24 cellular contexts compared by ENCODE assay signal in the genomic region with DNA sequence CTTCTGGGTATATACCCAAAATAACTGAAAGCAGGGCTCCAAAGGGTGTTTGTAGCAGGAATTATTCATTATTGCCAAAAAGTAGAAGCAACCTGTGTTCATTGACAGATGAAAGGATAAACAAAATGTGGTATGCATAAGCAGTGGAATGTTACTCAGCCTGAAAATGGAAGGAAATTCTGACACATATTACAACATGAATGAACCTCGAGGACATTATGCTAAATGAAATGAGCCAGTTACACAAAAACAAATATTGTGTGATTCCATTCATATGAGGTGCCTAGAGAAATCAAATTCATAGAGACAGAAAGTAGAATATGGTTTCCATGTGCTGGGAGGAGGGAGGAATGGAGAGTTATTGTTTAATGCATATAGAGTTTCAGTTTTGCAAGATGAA.
DNase-seq lines count a peak whose midpoint lies in the region; FAIRE-seq and TF ChIP-seq lines count a peak whose summit lies in the region.
"Had no signal": no experiment of that assay in that cellular context is flagged by ENCODE, and none has a peak within 500 bp of the region (broad histone marks: within the 10 kb centered on the region; RNA-seq: fewer than 3 reads in every experiment).

No MANE protein-coding gene starts in this region.

- no peaks in the 10 kb centered on the region; the same call in 1 of the 2 replicates for H3K27me3 Mint-ChIP-seq in HFFc6 (ENCODE audit: insufficient read depth)
- H3K27me3 Mint-ChIP-seq in activated T-helper 1 cell treated with anti-CD3 and anti-CD28 coated beads, Interleukin-12 subunit alpha, Interleukin-12 subunit beta, Interleukin-2, Interleukin-4 antibody, amounts not matched to agents 30 ng/mL and 10 ng/mL and 1 ng/mL, durations not matched to agents 14 hours and 24 hours and 36 hours (ENCODE audit: insufficient read depth): no peaks in the 10 kb centered on the region
- H3K27me3 Mint-ChIP-seq: CD4-positive, alpha-beta T cell; memory B cell; stimulated activated memory B cell treated with anti-CD40 and anti-IgM and Interleukin-4, amounts not matched to agents 10 μg/mL and 1 μg/mL and 100 μg/mL, for 72 hours had no signal

- no peaks in the 10 kb centered on the region for H3K36me3 ChIP-seq in adrenal gland (replicated peaks in 1 of 2)
- H3K36me3 ChIP-seq: neutrophil, thoracic aorta, WERI-Rb-1 had no signal

- no peaks in the 10 kb centered on the region for H3K4me1 ChIP-seq in adrenal gland (replicated peaks in 1 of 2)

- H3K27ac ChIP-seq in dorsolateral prefrontal cortex (no peak overlapping the region), adrenal gland (no peak overlapping the region)
- H3K27ac ChIP-seq: neutrophil, skin epidermis, thoracic aorta, WERI-Rb-1 had no signal

- FAIRE-seq in GM12891 (lab: Jason Lieb, UNC): peak; percentile 75

- H3K36me3 Mint-ChIP-seq in HFFc6 (ENCODE audit: low read depth): peaks cover 15% of the 10 kb centered on the region
- peaks cover 9% of the 10 kb centered on the region for H3K36me3 Mint-ChIP-seq in activated T-helper 1 cell treated with anti-CD3 and anti-CD28 coated beads, Interleukin-12 subunit alpha, Interleukin-12 subunit beta, Interleukin-2, Interleukin-4 antibody, amounts not matched to agents 30 ng/mL and 10 ng/mL and 1 ng/mL, durations not matched to agents 14 hours and 24 hours and 36 hours (ENCODE audit: low read depth)

- TF ChIP-seq CTCF in HFFc6 (IDR thresholded peaks at IDR 0.05) (no peak), fibroblast of villous mesenchyme (IDR thresholded peaks at IDR 0.05; ENCODE audit: insufficient read depth, low read depth, low read length) (no peak), dorsolateral prefrontal cortex (IDR thresholded peaks at IDR 0.05 in 54 of 56, conservative IDR thresholded peaks at IDR 0.05 in 2 of 56; ENCODE audit: low read depth in 1 of 56, partially characterized antibody in 56 of 56) (no peak), adrenal gland (IDR thresholded peaks at IDR 0.05) (no peak)

- H3K4me3 ChIP-seq in fibroblast of villous mesenchyme (ENCODE audit: low read depth, low read length) (no peak overlapping the region), dorsolateral prefrontal cortex (no peak overlapping the region), adrenal gland (no peak overlapping the region)
- H3K4me3 ChIP-seq: skin epidermis, thoracic aorta had no signal

- H3K27me3 ChIP-seq in dorsolateral prefrontal cortex (no peaks in the 10 kb centered on the region), adrenal gland (no peaks in the 10 kb centered on the region)
- H3K27me3 ChIP-seq: neutrophil had no signal

- H3K4me3 Mint-ChIP-seq in HFFc6: peak overlapping the region; percentile 29; the same call in 1 of the 2 replicates
- H3K4me3 Mint-ChIP-seq in activated T-helper 1 cell treated with anti-CD3 and anti-CD28 coated beads, Interleukin-12 subunit alpha, Interleukin-12 subunit beta, Interleukin-2, Interleukin-4 antibody, amounts not matched to agents 30 ng/mL and 10 ng/mL and 1 ng/mL, durations not matched to agents 14 hours and 24 hours and 36 hours: no peak overlapping the region
- H3K4me3 Mint-ChIP-seq: activated naive CD4-positive, alpha-beta T cell treated with anti-CD3 and anti-CD28 coated beads for 36 hours; CD4-positive, alpha-beta T cell; memory B cell; stimulated activated memory B cell treated with anti-CD40 and anti-IgM and Interleukin-4, amounts not matched to agents 10 μg/mL and 1 μg/mL and 100 μg/mL, for 72 hours had no signal

- no peaks in the 10 kb centered on the region for H3K9me3 ChIP-seq in adrenal gland (replicated peaks in 1 of 3)
- H3K9me3 ChIP-seq: neutrophil, thoracic aorta had no signal

- no peak for TF ChIP-seq POLR2A in GM12891 (IDR thresholded peaks at IDR 0.05; ENCODE audit: low read depth, low read length)
- no peak for TF ChIP-seq POLR2A in adrenal gland (IDR thresholded peaks at IDR 0.05)

- no peak for DNase-seq in GM12891 (ENCODE audit: insufficient read length, low spot score)
- no peak for DNase-seq in HFFc6
- DNase-seq in activated T-helper 1 cell treated with anti-CD3 and anti-CD28 coated beads, Interleukin-12 subunit alpha, Interleukin-12 subunit beta, Interleukin-2, Interleukin-4 antibody, amounts not matched to agents 30 ng/mL and 10 ng/mL and 1 ng/mL, durations not matched to agents 14 hours and 24 hours and 36 hours (ENCODE audit: low spot score): no peak
- peak; percentile 58 for DNase-seq in fibroblast of villous mesenchyme (ENCODE audit: low read depth)
- no peak for DNase-seq in nucleus accumbens (lab: John Stamatoyannopoulos, UW)
- DNase-seq in dorsolateral prefrontal cortex: no peak
- DNase-seq in adrenal gland: no peak
- DNase-seq: activated CD4-positive, alpha-beta T cell treated with anti-CD3 and anti-CD28 coated beads, Interleukin-2, amount 50 U/mL, for 4 hours; activated naive CD4-positive, alpha-beta T cell treated with anti-CD3 and anti-CD28 coated beads for 36 hours; CD4-positive, alpha-beta T cell; DMS53; effector CD8-positive, alpha-beta T cell; left colon; NCI-H1105 treated with DMSO at 0.1 percent for 48 hours; NCI-H2081 treated with DMSO at 0.1 percent for 48 hours; NCI-H446; NK-92 treated with Interleukin-12 subunit alpha and Interleukin-12 subunit beta, amount 100 ng/mL, for 24 hours; stimulated activated CD4-positive, alpha-beta T cell treated with anti-CD3 and anti-CD28 coated beads, Interleukin-1b, Interleukin-23, amount 100 ng/mL, for 48 hours; WERI-Rb-1 had no signal

- 80 to 85% (median 83%) methylated on average over 1 of the region's 1 CpG for WGBS in adrenal gland, 4 donors

- H3K9me3 Mint-ChIP-seq in HFFc6: peaks cover 9% of the 10 kb centered on the region
- H3K9me3 Mint-ChIP-seq in activated T-helper 1 cell treated with anti-CD3 and anti-CD28 coated beads, Interleukin-12 subunit alpha, Interleukin-12 subunit beta, Interleukin-2, Interleukin-4 antibody, amounts not matched to agents 30 ng/mL and 10 ng/mL and 1 ng/mL, durations not matched to agents 14 hours and 24 hours and 36 hours: peaks cover 4% of the 10 kb centered on the region
- H3K9me3 Mint-ChIP-seq: memory B cell; stimulated activated memory B cell treated with anti-CD40 and anti-IgM and Interleukin-4, amounts not matched to agents 10 μg/mL and 1 μg/mL and 100 μg/mL, for 72 hours had no signal

- H3K27ac Mint-ChIP-seq in HFFc6: no peak overlapping the region
- peak overlapping the region; percentile 61 for H3K27ac Mint-ChIP-seq in activated T-helper 1 cell treated with anti-CD3 and anti-CD28 coated beads, Interleukin-12 subunit alpha, Interleukin-12 subunit beta, Interleukin-2, Interleukin-4 antibody, amounts not matched to agents 30 ng/mL and 10 ng/mL and 1 ng/mL, durations not matched to agents 14 hours and 24 hours and 36 hours
- H3K27ac Mint-ChIP-seq: activated naive CD4-positive, alpha-beta T cell treated with anti-CD3 and anti-CD28 coated beads for 36 hours; CD4-positive, alpha-beta T cell; memory B cell; stimulated activated memory B cell treated with anti-CD40 and anti-IgM and Interleukin-4, amounts not matched to agents 10 μg/mL and 1 μg/mL and 100 μg/mL, for 72 hours had no signal

- intact Hi-C loops in activated T-helper 1 cell treated with anti-CD3 and anti-CD28 coated beads, Interleukin-12 subunit alpha, Interleukin-12 subunit beta, Interleukin-2, Interleukin-4 antibody, amounts not matched to agents 30 ng/mL and 10 ng/mL and 1 ng/mL, durations not matched to agents 14 hours and 24 hours and 36 hours (cut with micrococcal nuclease): loop anchor here (1.0 kb wide), 1 partner anchor 17 kb away; no protein-coding TSS in a partner anchor
- intact Hi-C loops in dorsolateral prefrontal cortex (cut with DNase I): no loop called here
- intact Hi-C loops in adrenal gland (cut with DNase I): no loop called here

- peaks cover 43% of the 10 kb centered on the region for H3K4me1 Mint-ChIP-seq in HFFc6 (ENCODE audit: low read depth)
- peaks cover 8% of the 10 kb centered on the region for H3K4me1 Mint-ChIP-seq in activated T-helper 1 cell treated with anti-CD3 and anti-CD28 coated beads, Interleukin-12 subunit alpha, Interleukin-12 subunit beta, Interleukin-2, Interleukin-4 antibody, amounts not matched to agents 30 ng/mL and 10 ng/mL and 1 ng/mL, durations not matched to agents 14 hours and 24 hours and 36 hours (ENCODE audit: low read depth)
- H3K4me1 Mint-ChIP-seq: memory B cell had no signal

TF ChIP-seq in GM12891, 5 proteins besides CTCF, POLR2A, EP300 and RAD21:
- TF ChIP-seq POLR2AphosphoS5 (IDR thresholded peaks at IDR 0.05; ENCODE audit: low read depth, low read length) (no peak), TAF1 (IDR thresholded peaks at IDR 0.05; ENCODE audit: low read depth, low read length) (no peak), SPI1 (IDR thresholded peaks at IDR 0.05; ENCODE audit: low read depth, low read length) (no peak), POU2F2 (IDR thresholded peaks at IDR 0.05; ENCODE audit: low read depth, low read length) (no peak), PAX5 (IDR thresholded peaks at IDR 0.05; ENCODE audit: insufficient read depth, low read length, severe bottlenecking) (no peak)
